In genomic region chr17:64004903-64005733, GRCh38 we compare ENCODE assay signal across 13 cellular contexts. TPM values are rescaled to one million over a fixed set of nuclear protein-coding genes. Genes with fewer than 3 reads are reported as not detected.
DNase-seq lines count a peak whose midpoint lies in the region; ATAC-seq and TF ChIP-seq lines count a peak whose summit lies in the region.
"Had no signal": no experiment of that assay in that cellular context is flagged by ENCODE, and none has a peak within 500 bp of the region (broad histone marks: within the 10 kb centered on the region; RNA-seq: fewer than 3 reads in every experiment).

No MANE protein-coding gene starts in this region.

- TF ChIP-seq POLR2A in sigmoid colon (IDR thresholded peaks at IDR 0.05), result no peak

- H3K27me3 ChIP-seq in SK-N-SH (ENCODE audit: insufficient read depth) (no peaks in the 10 kb centered on the region), sigmoid colon (peaks cover 0 to 3% (median 0%) of the 10 kb centered on the region in 3 donors)

- no peak overlapping the region for H3K4me2 ChIP-seq in SK-N-SH

- H3K9me3 ChIP-seq in SK-N-SH, result no peaks in the 10 kb centered on the region
- no peaks in the 10 kb centered on the region for H3K9me3 ChIP-seq in sigmoid colon

- in situ Hi-C loops in GM13976 (cut with MboI; ENCODE audit: low sequenced_read_pairs, unreplicated experiment), result no loop called here

- H3K4me1 ChIP-seq in SK-N-SH (ENCODE audit: control insufficient read depth in 1 of 2, insufficient read depth in 2 of 2, low read depth in 1 of 2, low read length in 1 of 2), result peaks cover 0 to 22% of the 10 kb centered on the region in 2 experiments; a peak in 1 of 4 replicates
- peaks cover 0 to 5% (median 0%) of the 10 kb centered on the region in 4 donors for H3K4me1 ChIP-seq in sigmoid colon

- no peak for ATAC-seq in SK-N-SH treated with all-trans-retinoic acid at 6 μM for 48 hours

- H3K9me3 Mint-ChIP-seq in dendritic cell treated with granulocyte-macrophage colony-stimulating factor and Interleukin-4, amounts not matched to agents 40 ng/mL and 50 ng/mL, for 4 days, result no peaks in the 10 kb centered on the region

- 65% methylated on average over 14 of the region's 19 CpGs for WGBS in SK-N-SH (ENCODE audit: low lambda C conversion rate)
- 84 to 85% methylated on average over 19 of the region's 19 CpGs for WGBS in sigmoid colon, 2 donors

- no peaks in the 10 kb centered on the region for H4K20me1 ChIP-seq in SK-N-SH (ENCODE audit: insufficient read depth)

- H3K4me3 Mint-ChIP-seq in dendritic cell treated with granulocyte-macrophage colony-stimulating factor and Interleukin-4, amounts not matched to agents 40 ng/mL and 50 ng/mL, for 4 days, result no peak overlapping the region

- H3K79me2 ChIP-seq in SK-N-SH (ENCODE audit: insufficient read depth), result no peaks in the 10 kb centered on the region

- no peak overlapping the region for H3K4me3 ChIP-seq in SK-N-SH (ENCODE audit: low read depth in 2 of 2, low read length in 1 of 2)
- H3K4me3 ChIP-seq in sigmoid colon, result no peak overlapping the region

- H3K27ac Mint-ChIP-seq in dendritic cell treated with granulocyte-macrophage colony-stimulating factor and Interleukin-4, amounts not matched to agents 40 ng/mL and 50 ng/mL, for 4 days, result peak overlapping the region; percentile 14

- peaks cover 29% of the 10 kb centered on the region for H3K36me3 Mint-ChIP-seq in dendritic cell treated with granulocyte-macrophage colony-stimulating factor and Interleukin-4, amounts not matched to agents 40 ng/mL and 50 ng/mL, for 4 days (ENCODE audit: low read depth)

- peak overlapping the region in 1 of 2 experiments; percentile 53; a peak in 1 of 4 replicates for H3K27ac ChIP-seq in SK-N-SH (ENCODE audit: low read depth in 2 of 2, low read length in 1 of 2)
- H3K27ac ChIP-seq in sigmoid colon, result peak overlapping the region in 2 of 4 donors; percentile 10 to 57
- H3K27ac ChIP-seq: RWPE1 had no signal

- no peaks in the 10 kb centered on the region for H3F3A ChIP-seq in SK-N-SH (replicated peaks; ENCODE audit: insufficient read depth)

- peaks cover 56% of the 10 kb centered on the region for H3K4me1 Mint-ChIP-seq in dendritic cell treated with granulocyte-macrophage colony-stimulating factor and Interleukin-4, amounts not matched to agents 40 ng/mL and 50 ng/mL, for 4 days (ENCODE audit: low read depth)

- no peaks in the 10 kb centered on the region for H3K9me2 ChIP-seq in SK-N-SH

- POLR2A ChIA-PET in SK-N-SH (lab: Yijun Ruan, JAX), result interaction anchor here (0.8 kb wide), 1 partner anchor 140 kb away, joined by 3 read pairs; no protein-coding TSS in a partner anchor

- TF ChIP-seq CTCF in SK-N-SH (IDR thresholded peaks at IDR 0.05), result no peak
- no peak for TF ChIP-seq CTCF in GM13976 (IDR thresholded peaks at IDR 0.05; ENCODE audit: borderline replicate concordance, control extremely low read depth, extremely low read depth, insufficient read depth, missing control alignments)
- TF ChIP-seq CTCF in sigmoid colon (IDR thresholded peaks at IDR 0.05), result no peak

- H3K9ac ChIP-seq in SK-N-SH, result no peak overlapping the region

- no peak for TF ChIP-seq EP300 in SK-N-SH (IDR thresholded peaks at IDR 0.05; ENCODE audit: borderline replicate concordance in 1 of 2, low read depth in 1 of 2, low read length in 1 of 2)
- TF ChIP-seq EP300 in sigmoid colon (IDR thresholded peaks at IDR 0.05), result no peak

- peaks cover 5% of the 10 kb centered on the region for H3K27me3 Mint-ChIP-seq in dendritic cell treated with granulocyte-macrophage colony-stimulating factor and Interleukin-4, amounts not matched to agents 40 ng/mL and 50 ng/mL, for 4 days

- CTCF ChIA-PET in SK-N-SH (lab: Yijun Ruan, JAX), result interaction anchor here (0.5 to 4.6 kb wide), 14 partner anchors 12 to 708 kb away, joined by 3 to 32 read pairs (median 7); partner anchors contain the start of genes CSHL1, GH1 and ICAM2

- H3K36me3 ChIP-seq in SK-N-SH (replicated peaks in 1 of 2; ENCODE audit: control insufficient read depth in 1 of 2, insufficient read depth in 2 of 2, low read length in 1 of 2) (no peaks in the 10 kb centered on the region), sigmoid colon (no peaks in the 10 kb centered on the region)

- DNase-seq in SK-N-SH (peak; percentile 19), GM13976 (ENCODE audit: low spot score) (peak; percentile 14), sigmoid colon (peak; percentile 59), retina (no peak), HT-29 (ENCODE audit: low spot score) (no peak), H4 (ENCODE audit: low spot score) (no peak)
- DNase-seq: activated CD4-positive, CD25-positive, alpha-beta regulatory T cell had no signal

- intact Hi-C loops in dendritic cell treated with granulocyte-macrophage colony-stimulating factor and Interleukin-4, amounts not matched to agents 40 ng/mL and 50 ng/mL, for 4 days (cut with micrococcal nuclease), result no loop called here
- intact Hi-C loops in sigmoid colon (cut with DNase I), result no loop called here

- no peak for TF ChIP-seq RAD21 in SK-N-SH (IDR thresholded peaks at IDR 0.05; ENCODE audit: low read length)

- H2AFZ ChIP-seq in SK-N-SH (ENCODE audit: low read depth), result no peak overlapping the region

TF ChIP-seq in SK-N-SH, 30 proteins besides CTCF, POLR2A, EP300 and RAD21:
- no peak for TF ChIP-seq RFX5 (IDR thresholded peaks at IDR 0.05; ENCODE audit: low read length)
- no peak for TF ChIP-seq MEF2A (IDR thresholded peaks at IDR 0.05; ENCODE audit: borderline replicate concordance, low read depth)
- no peak for TF ChIP-seq RXRA (IDR thresholded peaks at IDR 0.05; ENCODE audit: borderline replicate concordance, low read depth)
- no peak for TF ChIP-seq USF1 (IDR thresholded peaks at IDR 0.05; ENCODE audit: borderline replicate concordance, low read depth)
- TF ChIP-seq SIN3A (IDR thresholded peaks at IDR 0.05; ENCODE audit: borderline replicate concordance, low read depth, low read length), result no peak
- TF ChIP-seq CHD2 (IDR thresholded peaks at IDR 0.05; ENCODE audit: low read length, partially characterized antibody), result no peak
- TF ChIP-seq RCOR1 (IDR thresholded peaks at IDR 0.05; ENCODE audit: low read length), result no peak
- TF ChIP-seq EZH2phosphoT487 (IDR thresholded peaks at IDR 0.05; ENCODE audit: borderline replicate concordance, low read depth), result no peak

TF ChIP-seq in SK-N-SH treated with all-trans-retinoic acid at 6 μM for 48 hours, 23 proteins besides CTCF, POLR2A, EP300 and RAD21:
- TF ChIP-seq BACH2 (CRISPR knock-in tag; IDR thresholded peaks at IDR 0.05; ENCODE audit: borderline replicate concordance) (no peak), ZFP30 (CRISPR knock-in tag; IDR thresholded peaks at IDR 0.05) (no peak), ARNTL (CRISPR knock-in tag; IDR thresholded peaks at IDR 0.05; ENCODE audit: borderline replicate concordance, low read depth) (no peak), CSDC2 (CRISPR knock-in tag; IDR thresholded peaks at IDR 0.05) (no peak), TCF4 (CRISPR knock-in tag; IDR thresholded peaks at IDR 0.05; ENCODE audit: borderline replicate concordance) (no peak)
TF ChIP-seq in SK-N-SH treated with all-trans-retinoic acid at 6 μM for 48 hours: peak in this region for 0.

RNA-seq across cellular contexts. Expression of gene PRR29, which starts 7.0 kb away (rescaled TPM):
- polyA plus RNA-seq in SK-N-SH (2012; rRNA removed) (2.5 and 2.7 TPM in 2 replicates), sigmoid colon (under 1 TPM in 2 of 3 donors, not detected in 1; 0.22 to 0.60 TPM)
- 1.2 and 2.0 TPM in 2 replicates for polyA plus RNA-seq in SK-N-SH (2012; cell fraction: cytosol; rRNA removed)
- 9.8 and 10.5 TPM in 2 replicates for polyA plus RNA-seq in SK-N-SH (2012; cell fraction: nucleus; rRNA removed)
- not detected for total RNA-seq in sigmoid colon
- 0.10 TPM in 1 of 2 replicates, not detected in the other for total RNA-seq in HT-29 (2014; rRNA removed; shearing (Covaris generic))
- total RNA-seq in H4 (2014; rRNA removed; shearing (Covaris generic)), result 0.27 and 2.3 TPM in 2 replicates
- total RNA-seq: NCI-H460 had no signal

RNA-seq across cellular contexts. Expression of gene ICAM2, which starts 15.3 kb away (rescaled TPM):
- polyA plus RNA-seq in SK-N-SH (2012; rRNA removed), result 0.08 TPM in 1 of 2 replicates, not detected in the other
- 0.08 and 0.14 TPM in 2 replicates for polyA plus RNA-seq in SK-N-SH (2012; cell fraction: cytosol; rRNA removed)
- polyA plus RNA-seq in SK-N-SH (2012; cell fraction: nucleus; rRNA removed), result 0.23 TPM in 1 of 2 replicates, not detected in the other
- 10 to 100 TPM; 27.4 to 59.5 (median 29.9) TPM for total RNA-seq in sigmoid colon
- polyA plus RNA-seq in sigmoid colon, result 10 to 100 TPM in 1 of 3 donors, 1 to 10 TPM in 2; 6.0 to 31.7 (median 7.4) TPM
- total RNA-seq in HT-29 (2014; rRNA removed; shearing (Covaris generic)), result 0.21 and 0.64 TPM in 2 replicates
- total RNA-seq in H4 (2014; rRNA removed; shearing (Covaris generic)), result 0.14 TPM in 1 of 2 replicates, not detected in the other
- total RNA-seq: NCI-H460 had no signal

RNA-seq across cellular contexts. Expression of gene SCN4A, which starts 32.4 kb away (rescaled TPM):
- not detected in 2 replicates for polyA plus RNA-seq in SK-N-SH (2012; rRNA removed)
- polyA plus RNA-seq in SK-N-SH (2012; cell fraction: cytosol; rRNA removed), result under 0.01 TPM in 1 of 2 replicates, not detected in the other
- not detected in 2 replicates for polyA plus RNA-seq in SK-N-SH (2012; cell fraction: nucleus; rRNA removed)
- 1 to 10 TPM in 2 of 4 donors, under 1 TPM in 2; 0.68 to 4.2 (median 1.0) TPM for total RNA-seq in sigmoid colon
- under 1 TPM in 2 of 3 donors, not detected in 1; 0.23 to 0.52 TPM for polyA plus RNA-seq in sigmoid colon
- total RNA-seq in HT-29 (2014; rRNA removed; shearing (Covaris generic)), result not detected in 2 replicates
- 0.02 TPM in 2 replicates for total RNA-seq in H4 (2014; rRNA removed; shearing (Covaris generic))
- total RNA-seq: A172, epithelial cell of proximal tubule had no signal

Comparison
In these comparisons a context has a peak if more than half of its experiments do, and no peak if none do; other contexts are left out.
1. DNase-seq: peak in SK-N-SH (single experiment), GM13976 (single experiment) and sigmoid colon (single experiment); none in retina (single experiment), HT-29 (single experiment) and H4 (single experiment).
2. RNA of gene ICAM2, which starts 15.3 kb away (total RNA-seq): 27.4 to 59.5 TPM in sigmoid colon; 0.21 to 0.64 TPM in HT-29 and 0.14 TPM in H4; every median in the first group is over 10 times any median in the second.